Comparison of ENCODE assay signal across 25 cellular contexts in genomic region chr22:43341565-43341964, GRCh38. TPM values are rescaled to one million over a fixed set of nuclear protein-coding genes. Genes with fewer than 3 reads are reported as not detected.
A peak's percentile ranks its signal among the peaks of the same experiment; 100 is the strongest.
DNase-seq lines count a peak whose midpoint lies in the region; ATAC-seq, FAIRE-seq and TF ChIP-seq lines count a peak whose summit lies in the region.
"Had no signal": no experiment of that assay in that cellular context is flagged by ENCODE, and none has a peak within 500 bp of the region (broad histone marks: within the 10 kb centered on the region; RNA-seq: fewer than 3 reads in every experiment).

No MANE protein-coding gene starts in this region.

- no peak for TF ChIP-seq CTCF in astrocyte (IDR thresholded peaks at IDR 0.05; ENCODE audit: insufficient read depth, low read depth, low read length)
- TF ChIP-seq CTCF in tibial nerve (IDR thresholded peaks at IDR 0.05) = no peak
- no peak for TF ChIP-seq CTCF in GM13976 (IDR thresholded peaks at IDR 0.05; ENCODE audit: borderline replicate concordance, control extremely low read depth, extremely low read depth, insufficient read depth, missing control alignments)

- H3K4me3 Mint-ChIP-seq in T-helper 1 cell treated with Interleukin-12 subunit alpha and Interleukin-12 subunit beta and Interleukin-4 antibody, amounts not matched to agents 30 μg/mL and 1 μg/mL, for 36 hours = peak overlapping the region; percentile 32
- H3K4me3 Mint-ChIP-seq in astrocyte (ENCODE audit: unreplicated experiment) = no peak overlapping the region
- peak overlapping the region in 8 of 10 donors; percentile 22 to 71 (median 49) for H3K4me3 Mint-ChIP-seq in naive thymus-derived CD4-positive, alpha-beta T cell
- H3K4me3 Mint-ChIP-seq: activated naive CD4-positive, alpha-beta T cell treated with anti-CD3 and anti-CD28 coated beads, Interleukin-2, amount 10 ng/mL, durations not matched to agents 7 days and 5 days had no signal

- H3K27me3 Mint-ChIP-seq in T-helper 1 cell treated with Interleukin-12 subunit alpha and Interleukin-12 subunit beta and Interleukin-4 antibody, amounts not matched to agents 30 μg/mL and 1 μg/mL, for 36 hours (ENCODE audit: low read depth) = peaks cover 38% of the 10 kb centered on the region
- peaks cover 65% of the 10 kb centered on the region for H3K27me3 Mint-ChIP-seq in astrocyte (ENCODE audit: low read depth, unreplicated experiment)
- H3K27me3 Mint-ChIP-seq in naive thymus-derived CD4-positive, alpha-beta T cell = peaks cover 37 to 45% (median 43%) of the 10 kb centered on the region in 5 donors

- POLR2A ChIA-PET in naive thymus-derived CD4-positive, alpha-beta T cell (lab: Charles Lee) = no interaction called here

- H3K4me3 ChIP-seq in astrocyte (ENCODE audit: insufficient read depth, low read depth, low read length) (no peak overlapping the region), tibial nerve (peak overlapping the region in 3 of 4 donors; percentile 20 to 69 (median 28))
- no peak overlapping the region for H3K4me3 ChIP-seq in naive thymus-derived CD4-positive, alpha-beta T cell (ENCODE audit: low read length)
- H3K4me3 ChIP-seq: BLaER1 treated with 17β-estradiol and CSF1 and Interleukin-3, amounts not matched to agents 10 nM and 100 nM; thyroid gland had no signal

- H3K4me1 Mint-ChIP-seq in T-helper 1 cell treated with Interleukin-12 subunit alpha and Interleukin-12 subunit beta and Interleukin-4 antibody, amounts not matched to agents 30 μg/mL and 1 μg/mL, for 36 hours (ENCODE audit: low read depth) = peaks cover 18% of the 10 kb centered on the region
- no peaks in the 10 kb centered on the region for H3K4me1 Mint-ChIP-seq in astrocyte (ENCODE audit: low read depth, unreplicated experiment)
- peaks cover 4 to 22% (median 11%) of the 10 kb centered on the region in 7 donors for H3K4me1 Mint-ChIP-seq in naive thymus-derived CD4-positive, alpha-beta T cell

- H3K36me3 ChIP-seq in astrocyte (ENCODE audit: insufficient read depth, low read length) (no peaks in the 10 kb centered on the region), tibial nerve (no peaks in the 10 kb centered on the region)
- H3K36me3 ChIP-seq in naive thymus-derived CD4-positive, alpha-beta T cell (ENCODE audit: control insufficient read depth in 2 of 3, insufficient read depth in 3 of 3, low read length in 3 of 3) = no peaks in the 10 kb centered on the region
- H3K36me3 ChIP-seq: BLaER1 treated with 17β-estradiol and CSF1 and Interleukin-3, amounts not matched to agents 10 nM and 100 nM; SJCRH30; thyroid gland had no signal

- H3K79me2 ChIP-seq in astrocyte (ENCODE audit: insufficient read depth, low read length) = no peaks in the 10 kb centered on the region
- H3K79me2 ChIP-seq: parathyroid adenoma had no signal

- H3K9me3 Mint-ChIP-seq in T-helper 1 cell treated with Interleukin-12 subunit alpha and Interleukin-12 subunit beta and Interleukin-4 antibody, amounts not matched to agents 30 μg/mL and 1 μg/mL, for 36 hours = no peaks in the 10 kb centered on the region
- H3K9me3 Mint-ChIP-seq in astrocyte (ENCODE audit: unreplicated experiment) = no peaks in the 10 kb centered on the region
- peaks cover 0 to 2% (median 0%) of the 10 kb centered on the region in 11 donors for H3K9me3 Mint-ChIP-seq in naive thymus-derived CD4-positive, alpha-beta T cell
- H3K9me3 Mint-ChIP-seq: activated naive CD4-positive, alpha-beta T cell treated with anti-CD3 and anti-CD28 coated beads, Interleukin-2, amount 10 ng/mL, durations not matched to agents 7 days and 5 days had no signal

- H3K4me1 ChIP-seq in astrocyte (ENCODE audit: insufficient read depth, low read length) (no peaks in the 10 kb centered on the region), tibial nerve (peaks cover 0 to 44% (median 2%) of the 10 kb centered on the region in 4 donors)
- H3K4me1 ChIP-seq in naive thymus-derived CD4-positive, alpha-beta T cell (ENCODE audit: control insufficient read depth in 2 of 2, insufficient read depth in 2 of 2, low read length in 2 of 2) = no peaks in the 10 kb centered on the region
- H3K4me1 ChIP-seq: parathyroid adenoma had no signal

- DNase-seq in T-helper 1 cell (no peak), astrocyte (ENCODE audit: low read depth) (no peak), tibial nerve (ENCODE audit: low spot score in 2 of 2) (no peak), GM13976 (ENCODE audit: low spot score) (no peak)
- no peak for DNase-seq in naive thymus-derived CD4-positive, alpha-beta T cell
- DNase-seq: activated CD4-positive, alpha-beta T cell treated with anti-CD3 and anti-CD28 coated beads for 1 hour; activated CD8-positive, alpha-beta memory T cell treated with anti-CD3 and anti-CD28 coated beads, Interleukin-2, amount 50 U/mL, for 4 hours; activated naive CD4-positive, alpha-beta T cell treated with anti-CD3 and anti-CD28 coated beads, Interleukin-2, amount 10 ng/mL, durations not matched to agents 7 days and 5 days; DMS79; dorsolateral prefrontal cortex; head of caudate nucleus; islet precursor cell; NCI-H748 treated with DMSO at 0.1 percent for 48 hours; PC-3; SJCRH30; stimulated activated CD4-positive, alpha-beta T cell treated with anti-CD3 and anti-CD28 coated beads, Interleukin-4, amount 100 ng/mL, for 24 hours; T1000; thyroid gland had no signal

- in situ Hi-C loops in GM13976 (cut with MboI; ENCODE audit: low sequenced_read_pairs, unreplicated experiment) = loop anchor here (10.0 kb wide), 1 partner anchor 67 kb away; no protein-coding TSS in a partner anchor

- H3K27me3 ChIP-seq in astrocyte (ENCODE audit: insufficient read depth, low read length) = peaks cover 38% of the 10 kb centered on the region
- H3K27me3 ChIP-seq in naive thymus-derived CD4-positive, alpha-beta T cell (ENCODE audit: control insufficient read depth in 2 of 2, insufficient read depth in 2 of 2, low read length in 2 of 2) = peaks cover 0 to 7% of the 10 kb centered on the region in 2 donors
- H3K27me3 ChIP-seq in tibial nerve = peaks cover 0 to 47% of the 10 kb centered on the region in 2 donors
- H3K27me3 ChIP-seq: SJCRH30 had no signal

- H3K9me3 ChIP-seq in astrocyte (ENCODE audit: insufficient read depth, low read depth, low read length) = no peaks in the 10 kb centered on the region
- no peaks in the 10 kb centered on the region for H3K9me3 ChIP-seq in naive thymus-derived CD4-positive, alpha-beta T cell (ENCODE audit: control insufficient read depth in 2 of 3, low read length in 3 of 3)
- no peaks in the 10 kb centered on the region for H3K9me3 ChIP-seq in tibial nerve
- H3K9me3 ChIP-seq: BLaER1 treated with 17β-estradiol and CSF1 and Interleukin-3, amounts not matched to agents 10 nM and 100 nM; SJCRH30; thyroid gland had no signal

- FAIRE-seq in astrocyte (lab: Jason Lieb, UNC) = no peak
- FAIRE-seq: A204.1, bronchial epithelial cell had no signal

- H3K27ac Mint-ChIP-seq in T-helper 1 cell treated with Interleukin-12 subunit alpha and Interleukin-12 subunit beta and Interleukin-4 antibody, amounts not matched to agents 30 μg/mL and 1 μg/mL, for 36 hours = no peak overlapping the region
- peak overlapping the region; percentile 12 for H3K27ac Mint-ChIP-seq in astrocyte (ENCODE audit: unreplicated experiment)
- no peak overlapping the region for H3K27ac Mint-ChIP-seq in naive thymus-derived CD4-positive, alpha-beta T cell
- H3K27ac Mint-ChIP-seq: activated naive CD4-positive, alpha-beta T cell treated with anti-CD3 and anti-CD28 coated beads, Interleukin-2, amount 10 ng/mL, durations not matched to agents 7 days and 5 days had no signal

- H3K27ac ChIP-seq in astrocyte (ENCODE audit: low read depth, low read length) (no peak overlapping the region), tibial nerve (peak overlapping the region in 2 of 4 donors; percentile 26 to 83)
- no peak overlapping the region for H3K27ac ChIP-seq in naive thymus-derived CD4-positive, alpha-beta T cell (ENCODE audit: low read depth, low read length)
- H3K27ac ChIP-seq: BLaER1 treated with 17β-estradiol and CSF1 and Interleukin-3, amounts not matched to agents 10 nM and 100 nM; dorsolateral prefrontal cortex; parathyroid adenoma; SJCRH30; thyroid gland had no signal

- no peak for TF ChIP-seq POLR2A in tibial nerve (IDR thresholded peaks at IDR 0.05)

- WGBS in tibial nerve, 2 donors = 54 to 62% methylated on average over 7 of the region's 7 CpGs

- no peak overlapping the region for H2AFZ ChIP-seq in astrocyte (ENCODE audit: low read depth, low read length)
- H2AFZ ChIP-seq: parathyroid adenoma had no signal

- no peak for TF ChIP-seq EP300 in tibial nerve (IDR thresholded peaks at IDR 0.05)

- H3K36me3 Mint-ChIP-seq in T-helper 1 cell treated with Interleukin-12 subunit alpha and Interleukin-12 subunit beta and Interleukin-4 antibody, amounts not matched to agents 30 μg/mL and 1 μg/mL, for 36 hours (ENCODE audit: low read depth) = no peaks in the 10 kb centered on the region
- no peaks in the 10 kb centered on the region for H3K36me3 Mint-ChIP-seq in astrocyte (ENCODE audit: low read depth, unreplicated experiment)
- H3K36me3 Mint-ChIP-seq in naive thymus-derived CD4-positive, alpha-beta T cell = peaks cover 0 to 5% (median 0%) of the 10 kb centered on the region in 5 donors
- H3K36me3 Mint-ChIP-seq: activated naive CD4-positive, alpha-beta T cell treated with anti-CD3 and anti-CD28 coated beads, Interleukin-2, amount 10 ng/mL, durations not matched to agents 7 days and 5 days had no signal

- no peaks in the 10 kb centered on the region for H4K20me1 ChIP-seq in astrocyte (ENCODE audit: insufficient read depth, low read length)
- H4K20me1 ChIP-seq: BLaER1 treated with 17β-estradiol and CSF1 and Interleukin-3, amounts not matched to agents 10 nM and 100 nM had no signal

- CTCF ChIA-PET in naive thymus-derived CD4-positive, alpha-beta T cell (lab: Charles Lee) = interaction anchor here (0.5 kb wide), 1 partner anchor 84 kb away, joined by 3 read pairs; no protein-coding TSS in a partner anchor

- intact Hi-C loops in naive thymus-derived CD4-positive, alpha-beta T cell (cut with micrococcal nuclease) = no loop called here

- no peak for ATAC-seq in naive thymus-derived CD4-positive, alpha-beta T cell
- ATAC-seq in HG02938 (IDR thresholded peaks at IDR 0.05; ENCODE audit: unreplicated experiment) = no peak
- no peak for ATAC-seq in HG03196 (IDR thresholded peaks at IDR 0.05; ENCODE audit: unreplicated experiment)
- ATAC-seq: PC-3 had no signal

- no peak overlapping the region for H3K9ac ChIP-seq in astrocyte (ENCODE audit: low read length)
- H3K9ac ChIP-seq: BLaER1 treated with 17β-estradiol and CSF1 and Interleukin-3, amounts not matched to agents 10 nM and 100 nM; parathyroid adenoma had no signal

- H3K4me2 ChIP-seq in astrocyte (ENCODE audit: low read length) = no peak overlapping the region
- H3K4me2 ChIP-seq: BLaER1 treated with 17β-estradiol and CSF1 and Interleukin-3, amounts not matched to agents 10 nM and 100 nM had no signal

RNA-seq across cellular contexts. Expression of gene SCUBE1, which starts 1.6 kb away (rescaled TPM):
- total RNA-seq in astrocyte = 0.02 and 0.07 TPM in 2 replicates
- total RNA-seq in naive thymus-derived CD4-positive, alpha-beta T cell = under 1 TPM in 3 of 5 experiments, not detected in 2; 0.11 to 0.27 (median 0.19) TPM
- polyA plus RNA-seq in naive thymus-derived CD4-positive, alpha-beta T cell = not detected
- total RNA-seq in tibial nerve = 100 to 1,000 TPM in 2 of 4 donors, 10 to 100 TPM in 2; 81.3 to 214 (median 141) TPM
- total RNA-seq: PC-3 had no signal

Comparison
In these comparisons a context has a peak if more than half of its experiments do, and no peak if none do; other contexts are left out.
1. H3K4me3 ChIP-seq: peak in tibial nerve (3 of 4); none in astrocyte (single experiment) and naive thymus-derived CD4-positive, alpha-beta T cell (single experiment).
2. RNA of gene SCUBE1, which starts 1.6 kb away (total RNA-seq): 81.3 to 214 TPM in tibial nerve; 0.11 to 0.27 TPM in naive thymus-derived CD4-positive, alpha-beta T cell and 0.02 to 0.07 TPM in astrocyte; every median in the first group is over 10 times any median in the second.